In genomic region chr10:97789770-97790397, GRCh38 we compare ENCODE assay signal across 18 cellular contexts. TPM values are rescaled to one million over a fixed set of nuclear protein-coding genes. Genes with fewer than 3 reads are reported as not detected.
DNase-seq lines count a peak whose midpoint lies in the region; ATAC-seq, FAIRE-seq and TF ChIP-seq lines count a peak whose summit lies in the region.
"Had no signal": no experiment of that assay in that cellular context is flagged by ENCODE, and none has a peak within 500 bp of the region (broad histone marks: within the 10 kb centered on the region; RNA-seq: fewer than 3 reads in every experiment).

No MANE protein-coding gene starts in this region.

- H3K27ac ChIP-seq in HepG2 (ENCODE audit: extremely low read length, insufficient read depth, low read length) (no peak overlapping the region), right lobe of liver (no peak overlapping the region), pancreas (peak overlapping the region; percentile 70 to 88 (median 78))
- H3K27ac ChIP-seq: BLaER1 treated with 17β-estradiol and CSF1 and Interleukin-3, amounts not matched to agents 10 nM and 100 nM had no signal

- no TSS peak for BruUV-seq in HepG2 (replicated peaks; lab: Mats Ljungman, UMichigan)

- H3K4me1 ChIP-seq in HepG2 (ENCODE audit: insufficient read depth, low read length) = peaks cover 35% of the 10 kb centered on the region
- no peaks in the 10 kb centered on the region for H3K4me1 ChIP-seq in right lobe of liver
- peaks cover 28 to 49% (median 34%) of the 10 kb centered on the region in 3 donors for H3K4me1 ChIP-seq in pancreas

- no peak overlapping the region for H3K27ac Mint-ChIP-seq in endothelial cell (ENCODE audit: unreplicated experiment)
- no peak overlapping the region for H3K27ac Mint-ChIP-seq in activated CD4-positive, alpha-beta T cell treated with anti-CD3 and anti-CD28 coated beads, Interleukin-2, amount 10 ng/mL, durations not matched to agents 7 days and 5 days
- H3K27ac Mint-ChIP-seq: CD4-positive, CD25-positive, alpha-beta regulatory T cell had no signal

- ATAC-seq in HepG2 (no peak), right lobe of liver (no peak), pancreas (no peak)
- ATAC-seq: GM12878 had no signal

- POLR2A ChIA-PET in HepG2 (lab: Yijun Ruan, JAX) = no interaction called here
- POLR2A ChIA-PET in activated CD4-positive, alpha-beta T cell treated with anti-CD3 and anti-CD28 coated beads, Interleukin-2, amount 10 ng/mL, durations not matched to agents 7 days and 5 days (lab: Charles Lee) = no interaction called here

- intact Hi-C loops in HepG2 (cut with micrococcal nuclease; ENCODE audit: unreplicated experiment) = loop anchor here (2.0 to 10.0 kb wide), 2 partner anchors 31 to 255 kb away; no protein-coding TSS in a partner anchor
- intact Hi-C loops in right lobe of liver (cut with DNase I) = loop anchor here in 1 of 2 donors (5.0 kb wide), 1 partner anchor 77 kb away; no protein-coding TSS in a partner anchor
- intact Hi-C loops in pancreas (cut with DNase I) = loop anchor here in 2 of 3 donors (5.0 to 10.0 kb wide), 2 partner anchors 75 to 77 kb away; no protein-coding TSS in a partner anchor

- H3K9ac ChIP-seq in HepG2 (ENCODE audit: insufficient read depth, low read depth, low read length) = no peak overlapping the region
- H3K9ac ChIP-seq: BLaER1 treated with 17β-estradiol and CSF1 and Interleukin-3, amounts not matched to agents 10 nM and 100 nM had no signal

- H3K36me3 Mint-ChIP-seq in endothelial cell (ENCODE audit: low read depth, unreplicated experiment) = no peaks in the 10 kb centered on the region
- H3K36me3 Mint-ChIP-seq in activated CD4-positive, alpha-beta T cell treated with anti-CD3 and anti-CD28 coated beads, Interleukin-2, amount 10 ng/mL, durations not matched to agents 7 days and 5 days (ENCODE audit: low read depth) = no peaks in the 10 kb centered on the region
- H3K36me3 Mint-ChIP-seq: CD4-positive, CD25-positive, alpha-beta regulatory T cell had no signal

- no peaks in the 10 kb centered on the region for H3K79me2 ChIP-seq in HepG2 (ENCODE audit: insufficient read depth, low read length)

- H3K4me1 Mint-ChIP-seq in endothelial cell (ENCODE audit: unreplicated experiment) = no peaks in the 10 kb centered on the region
- peaks cover 13% of the 10 kb centered on the region for H3K4me1 Mint-ChIP-seq in activated CD4-positive, alpha-beta T cell treated with anti-CD3 and anti-CD28 coated beads, Interleukin-2, amount 10 ng/mL, durations not matched to agents 7 days and 5 days

- TF ChIP-seq EP300 in HepG2 (IDR thresholded peaks at IDR 0.05; ENCODE audit: low read depth in 2 of 2, low read length in 2 of 2) (no peak), HepG2 (CRISPR knock-in tag; IDR thresholded peaks at IDR 0.05; ENCODE audit: borderline replicate concordance) (no peak)

- H3K27me3 ChIP-seq in HepG2 (ENCODE audit: control insufficient read depth in 1 of 2, insufficient read depth in 2 of 2, low read length in 2 of 2) (peaks cover 2 to 8% of the 10 kb centered on the region in 2 experiments; a peak in 2 of 5 replicates), right lobe of liver (no peaks in the 10 kb centered on the region), pancreas (no peaks in the 10 kb centered on the region)
- H3K27me3 ChIP-seq: BLaER1 treated with 17β-estradiol and CSF1 and Interleukin-3, amounts not matched to agents 10 nM and 100 nM had no signal

- 0 out of 2 replicates have a peak, but pooled peaks cover 3% of the 10 kb centered on the region for H4K20me1 ChIP-seq in HepG2 (ENCODE audit: insufficient read depth, low read length)

- no peak for DNase-seq in HepG2 (ENCODE audit: low spot score)
- DNase-seq in right lobe of liver = no peak
- no peak for DNase-seq in endothelial cell (ENCODE audit: low spot score)
- DNase-seq in pancreas = peak in 1 of 6 donors; percentile 28
- no peak for DNase-seq in activated CD4-positive, alpha-beta T cell treated with anti-CD3 and anti-CD28 coated beads, Interleukin-2, amount 10 ng/mL, durations not matched to agents 7 days and 5 days
- no peak for DNase-seq in dedifferentiated amniotic fluid mesenchymal stem cell (ENCODE audit: extremely low spot score)
- DNase-seq in Kasumi-1 (lab: John Stamatoyannopoulos, UW) = no peak
- DNase-seq: ACHN; CD4-positive, CD25-positive, alpha-beta regulatory T cell; DMS79; HCEC 1CT; IMR-90 had no signal

- no peak overlapping the region for H2AFZ ChIP-seq in HepG2 (ENCODE audit: low read length)

- in situ Hi-C loops in HepG2 (cut with HindIII; ENCODE audit: extremely low pct_ligation_motif_present, low pct_unique_long_range_greater_than_20kb) = loop anchor here (5.0 kb wide), 2 partner anchors 33 to 77 kb away; no protein-coding TSS in a partner anchor

- CTCF ChIA-PET in HepG2 (lab: Yijun Ruan, JAX; ENCODE audit: low intra/inter-chr PET ratio, low total read pairs) = no interaction called here
- CTCF ChIA-PET in activated CD4-positive, alpha-beta T cell treated with anti-CD3 and anti-CD28 coated beads, Interleukin-2, amount 10 ng/mL, durations not matched to agents 7 days and 5 days (lab: Charles Lee) = no interaction called here

- peaks cover 4% of the 10 kb centered on the region for H3K27me3 Mint-ChIP-seq in endothelial cell (ENCODE audit: unreplicated experiment)
- H3K27me3 Mint-ChIP-seq in activated CD4-positive, alpha-beta T cell treated with anti-CD3 and anti-CD28 coated beads, Interleukin-2, amount 10 ng/mL, durations not matched to agents 7 days and 5 days = peaks cover 3% of the 10 kb centered on the region

- FAIRE-seq in HepG2 (lab: Jason Lieb, UNC) (no peak), pancreas (lab: Jason Lieb, UNC) (no peak)
- FAIRE-seq: GM12878, GM18507 had no signal

- no peak for TF ChIP-seq RAD21 in HepG2 (CRISPR knock-in tag; IDR thresholded peaks at IDR 0.05)

- H3K4me3 ChIP-seq in HepG2 (replicated peaks in 1 of 3; ENCODE audit: insufficient read depth in 1 of 3, low read depth in 2 of 3, low read length in 3 of 3) (no peak overlapping the region), right lobe of liver (no peak overlapping the region), pancreas (peak overlapping the region in 2 of 4 donors; percentile 49 to 50)
- H3K4me3 ChIP-seq: BLaER1 treated with 17β-estradiol and CSF1 and Interleukin-3, amounts not matched to agents 10 nM and 100 nM; GM12878 had no signal

- TF ChIP-seq POLR2A in HepG2 (IDR thresholded peaks at IDR 0.05; ENCODE audit: insufficient read depth in 1 of 2, low read depth in 2 of 2, low read length in 2 of 2) (no peak), right lobe of liver (IDR thresholded peaks at IDR 0.05) (no peak)

- H3K36me3 ChIP-seq in HepG2 (replicated peaks in 1 of 2; ENCODE audit: control insufficient read depth in 1 of 2, insufficient read depth in 2 of 2, low read length in 2 of 2) (no peaks in the 10 kb centered on the region), right lobe of liver (no peaks in the 10 kb centered on the region), pancreas (no peaks in the 10 kb centered on the region)
- H3K36me3 ChIP-seq: BLaER1 treated with 17β-estradiol and CSF1 and Interleukin-3, amounts not matched to agents 10 nM and 100 nM had no signal

- peak overlapping the region; percentile 15 for H3K4me3 Mint-ChIP-seq in endothelial cell (ENCODE audit: unreplicated experiment)
- no peak overlapping the region for H3K4me3 Mint-ChIP-seq in activated CD4-positive, alpha-beta T cell treated with anti-CD3 and anti-CD28 coated beads, Interleukin-2, amount 10 ng/mL, durations not matched to agents 7 days and 5 days
- H3K4me3 Mint-ChIP-seq: CD4-positive, CD25-positive, alpha-beta regulatory T cell had no signal

- H3K4me2 ChIP-seq in HepG2 (ENCODE audit: low read depth, low read length) = no peak overlapping the region

- no peaks in the 10 kb centered on the region for H3K9me3 Mint-ChIP-seq in endothelial cell (ENCODE audit: unreplicated experiment)
- H3K9me3 Mint-ChIP-seq in activated CD4-positive, alpha-beta T cell treated with anti-CD3 and anti-CD28 coated beads, Interleukin-2, amount 10 ng/mL, durations not matched to agents 7 days and 5 days = no peaks in the 10 kb centered on the region

- H3K9me3 ChIP-seq in HepG2 (ENCODE audit: low read length) = no peaks in the 10 kb centered on the region
- no peaks in the 10 kb centered on the region for H3K9me3 ChIP-seq in right lobe of liver
- no peaks in the 10 kb centered on the region for H3K9me3 ChIP-seq in pancreas
- H3K9me3 ChIP-seq: BLaER1 treated with 17β-estradiol and CSF1 and Interleukin-3, amounts not matched to agents 10 nM and 100 nM had no signal

- no peak for TF ChIP-seq CTCF in HepG2 (CRISPR knock-in tag; IDR thresholded peaks at IDR 0.05)
- no peak for TF ChIP-seq CTCF in right lobe of liver (IDR thresholded peaks at IDR 0.05)
- TF ChIP-seq CTCF in endothelial cell (IDR thresholded peaks at IDR 0.05; ENCODE audit: unreplicated experiment) = no peak
- TF ChIP-seq CTCF in pancreas (IDR thresholded peaks at IDR 0.05) = no peak

- 19% methylated on average over 3 of the region's 6 CpGs for WGBS in HepG2 (ENCODE audit: low lambda C conversion rate)
- WGBS in right lobe of liver (ENCODE audit: insufficient coverage, low coverage, low lambda C conversion rate, missing lambda C conversion rate) = 45% methylated on average over 3 of the region's 6 CpGs
- 25 to 37% methylated on average over 6 of the region's 6 CpGs for WGBS in pancreas, 2 donors

RNA-seq across cellular contexts. Expression of gene SFRP5, which starts 18.1 kb away (rescaled TPM):
- total RNA-seq in HepG2 (2016; rRNA removed; fragmentation: Illumina TruSeq; extraction: Trizol) (0.83 and 1.7 TPM in 2 replicates), right lobe of liver (1 to 10 TPM; 1.6 to 6.6 (median 4.5) TPM), endothelial cell (ENCODE audit: unreplicated experiment) (3.5 TPM), pancreas (100 to 1,000 TPM in 1 of 6 donors, 10 to 100 TPM in 5; 59.8 to 159 (median 67.7) TPM)
- 0.09 and 0.61 TPM in 2 replicates for total RNA-seq in HepG2 (2016; cell fraction: cytosol; rRNA removed; fragmentation: Illumina TruSeq; extraction: Trizol; ENCODE audit: low read depth)
- 0.89 and 2.0 TPM in 2 replicates for total RNA-seq in HepG2 (2016; cell fraction: insoluble cytoplasmic fraction; rRNA removed; fragmentation: Illumina TruSeq; extraction: Trizol)
- 1.0 and 1.9 TPM in 2 replicates for total RNA-seq in HepG2 (2016; cell fraction: membrane; rRNA removed; fragmentation: Illumina TruSeq; extraction: Trizol)
- 1.2 and 1.3 TPM in 2 replicates for total RNA-seq in HepG2 (2016; cell fraction: nucleus; rRNA removed; fragmentation: Illumina TruSeq; extraction: Trizol)
- polyA plus RNA-seq in HepG2 (2011; rRNA removed) (0.16 and 0.32 TPM in 2 replicates), pancreas (100 to 1,000 TPM; 148 to 180 TPM)
- 0.19 and 0.67 TPM in 2 replicates for polyA plus RNA-seq in HepG2 (2011; cell fraction: cytosol; rRNA removed)
- polyA plus RNA-seq in HepG2 (2011; cell fraction: nucleus; rRNA removed) = 0.27 TPM in 1 of 2 replicates, not detected in the other
- polyA plus RNA-seq in HepG2 (2012) = 0.07 and 0.08 TPM in 2 replicates
- 0.59 and 0.68 TPM in 2 replicates for polyA plus RNA-seq in HepG2 (2016; cell fraction: cytosol; fragmentation: Illumina TruSeq; extraction: Trizol; ENCODE audit: low read depth)
- 1.1 and 1.2 TPM in 2 replicates for polyA plus RNA-seq in HepG2 (2016; cell fraction: insoluble cytoplasmic fraction; fragmentation: Illumina TruSeq; extraction: Trizol; ENCODE audit: low read depth)
- polyA plus RNA-seq in HepG2 (2016; cell fraction: membrane; fragmentation: Illumina TruSeq; extraction: Trizol; ENCODE audit: low read depth) = 0.91 and 1.5 TPM in 2 replicates
- 2.7 and 3.2 TPM in 2 replicates for polyA plus RNA-seq in HepG2 (2016; cell fraction: nucleus; fragmentation: Illumina TruSeq; extraction: Trizol; ENCODE audit: insufficient read depth, low read depth)
- polyA minus RNA-seq in HepG2 (2011; rRNA and poly(A)+ RNA removed; ENCODE audit: low replicate concordance) = 0.76 TPM in 1 of 2 replicates, not detected in the other
- 0.79 TPM in 1 of 2 replicates, not detected in the other for polyA minus RNA-seq in HepG2 (2011; cell fraction: cytosol; rRNA and poly(A)+ RNA removed)
- not detected in 2 replicates for polyA minus RNA-seq in HepG2 (2011; cell fraction: nucleus; rRNA and poly(A)+ RNA removed)
- total RNA-seq in activated CD4-positive, alpha-beta T cell treated with anti-CD3 and anti-CD28 coated beads, Interleukin-2, amount 10 ng/mL, durations not matched to agents 7 days and 5 days = not detected
- total RNA-seq: A172; CD4-positive, CD25-positive, alpha-beta regulatory T cell; G401; GM12878; H4; IMR-90 had no signal
- polyA plus RNA-seq: GM12878, IMR-90 had no signal

RNA-seq across cellular contexts. Expression of gene ZFYVE27, which starts 53.0 kb away (rescaled TPM):
- total RNA-seq in HepG2 (2016; rRNA removed; fragmentation: Illumina TruSeq; extraction: Trizol) = 6.1 and 19.7 TPM in 2 replicates
- total RNA-seq in HepG2 (2016; cell fraction: cytosol; rRNA removed; fragmentation: Illumina TruSeq; extraction: Trizol; ENCODE audit: low read depth) = 2.8 and 3.8 TPM in 2 replicates
- total RNA-seq in HepG2 (2016; cell fraction: insoluble cytoplasmic fraction; rRNA removed; fragmentation: Illumina TruSeq; extraction: Trizol) = 5.8 and 20.5 TPM in 2 replicates
- 4.5 and 6.1 TPM in 2 replicates for total RNA-seq in HepG2 (2016; cell fraction: membrane; rRNA removed; fragmentation: Illumina TruSeq; extraction: Trizol)
- 36.5 and 37.6 TPM in 2 replicates for total RNA-seq in HepG2 (2016; cell fraction: nucleus; rRNA removed; fragmentation: Illumina TruSeq; extraction: Trizol)
- polyA plus RNA-seq in HepG2 (2011; rRNA removed) = 20.5 and 26.9 TPM in 2 replicates
- 11.3 and 12.9 TPM in 2 replicates for polyA plus RNA-seq in HepG2 (2011; cell fraction: cytosol; rRNA removed)
- 107 and 112 TPM in 2 replicates for polyA plus RNA-seq in HepG2 (2011; cell fraction: nucleus; rRNA removed)
- polyA plus RNA-seq in HepG2 (2012) = 13.0 and 18.5 TPM in 2 replicates
- 0.68 and 0.92 TPM in 2 replicates for polyA plus RNA-seq in HepG2 (2016; cell fraction: cytosol; fragmentation: Illumina TruSeq; extraction: Trizol; ENCODE audit: low read depth)
- 4.2 and 4.9 TPM in 2 replicates for polyA plus RNA-seq in HepG2 (2016; cell fraction: insoluble cytoplasmic fraction; fragmentation: Illumina TruSeq; extraction: Trizol; ENCODE audit: low read depth)
- polyA plus RNA-seq in HepG2 (2016; cell fraction: membrane; fragmentation: Illumina TruSeq; extraction: Trizol; ENCODE audit: low read depth) = 1.7 and 2.1 TPM in 2 replicates
- 50.1 and 57.5 TPM in 2 replicates for polyA plus RNA-seq in HepG2 (2016; cell fraction: nucleus; fragmentation: Illumina TruSeq; extraction: Trizol; ENCODE audit: insufficient read depth, low read depth)
- 26.7 and 43.3 TPM in 2 replicates for polyA minus RNA-seq in HepG2 (2011; rRNA and poly(A)+ RNA removed; ENCODE audit: low replicate concordance)
- polyA minus RNA-seq in HepG2 (2011; cell fraction: cytosol; rRNA and poly(A)+ RNA removed) = 6.0 and 6.5 TPM in 2 replicates
- polyA minus RNA-seq in HepG2 (2011; cell fraction: nucleus; rRNA and poly(A)+ RNA removed) = 45.2 and 45.3 TPM in 2 replicates
- 10 to 100 TPM in 5 of 6 experiments, 1 to 10 TPM in 1; 9.2 to 19.3 (median 12.6) TPM for total RNA-seq in right lobe of liver
- 19.2 TPM for total RNA-seq in endothelial cell (ENCODE audit: unreplicated experiment)
- 10 to 100 TPM; 11.9 to 23.6 (median 14.3) TPM for total RNA-seq in pancreas
- polyA plus RNA-seq in pancreas = 10 to 100 TPM; 22.3 to 34.9 TPM
- total RNA-seq in activated CD4-positive, alpha-beta T cell treated with anti-CD3 and anti-CD28 coated beads, Interleukin-2, amount 10 ng/mL, durations not matched to agents 7 days and 5 days = 10 to 100 TPM; 23.9 to 31.9 TPM

RNA-seq across cellular contexts. Expression of gene GOLGA7B, which starts 59.8 kb away (rescaled TPM):
- total RNA-seq in HepG2 (2016; rRNA removed; fragmentation: Illumina TruSeq; extraction: Trizol) (not detected in 2 replicates), right lobe of liver (under 1 TPM; 0.06 to 0.28 (median 0.14) TPM), endothelial cell (ENCODE audit: unreplicated experiment) (2.5 TPM), pancreas (1 to 10 TPM; 2.0 to 7.8 (median 3.4) TPM)
- not detected in 2 replicates for total RNA-seq in HepG2 (2016; cell fraction: cytosol; rRNA removed; fragmentation: Illumina TruSeq; extraction: Trizol; ENCODE audit: low read depth)
- not detected in 2 replicates for total RNA-seq in HepG2 (2016; cell fraction: insoluble cytoplasmic fraction; rRNA removed; fragmentation: Illumina TruSeq; extraction: Trizol)
- total RNA-seq in HepG2 (2016; cell fraction: membrane; rRNA removed; fragmentation: Illumina TruSeq; extraction: Trizol) = not detected in 2 replicates
- total RNA-seq in HepG2 (2016; cell fraction: nucleus; rRNA removed; fragmentation: Illumina TruSeq; extraction: Trizol) = not detected in 2 replicates
- polyA plus RNA-seq in HepG2 (2011; rRNA removed) (not detected in 2 replicates), pancreas (10 to 100 TPM; 18.7 to 38.7 TPM)
- polyA plus RNA-seq in HepG2 (2011; cell fraction: cytosol; rRNA removed) = 0.01 TPM in 2 replicates
- polyA plus RNA-seq in HepG2 (2011; cell fraction: nucleus; rRNA removed) = 0.05 and 0.07 TPM in 2 replicates
- polyA plus RNA-seq in HepG2 (2012) = 0.11 TPM in 1 of 2 replicates, not detected in the other
- not detected in 2 replicates for polyA plus RNA-seq in HepG2 (2016; cell fraction: cytosol; fragmentation: Illumina TruSeq; extraction: Trizol; ENCODE audit: low read depth)
- polyA plus RNA-seq in HepG2 (2016; cell fraction: insoluble cytoplasmic fraction; fragmentation: Illumina TruSeq; extraction: Trizol; ENCODE audit: low read depth) = not detected in 2 replicates
- not detected in 2 replicates for polyA plus RNA-seq in HepG2 (2016; cell fraction: membrane; fragmentation: Illumina TruSeq; extraction: Trizol; ENCODE audit: low read depth)
- polyA plus RNA-seq in HepG2 (2016; cell fraction: nucleus; fragmentation: Illumina TruSeq; extraction: Trizol; ENCODE audit: insufficient read depth, low read depth) = not detected in 2 replicates
- not detected in 2 replicates for polyA minus RNA-seq in HepG2 (2011; rRNA and poly(A)+ RNA removed; ENCODE audit: low replicate concordance)
- not detected in 2 replicates for polyA minus RNA-seq in HepG2 (2011; cell fraction: cytosol; rRNA and poly(A)+ RNA removed)
- not detected in 2 replicates for polyA minus RNA-seq in HepG2 (2011; cell fraction: nucleus; rRNA and poly(A)+ RNA removed)
- 10 to 100 TPM; 12.2 to 12.6 TPM for total RNA-seq in activated CD4-positive, alpha-beta T cell treated with anti-CD3 and anti-CD28 coated beads, Interleukin-2, amount 10 ng/mL, durations not matched to agents 7 days and 5 days
- total RNA-seq: G401, GM12878, IMR-90 had no signal
- polyA plus RNA-seq: IMR-90 had no signal

Comparison
In these comparisons a context has a peak if more than half of its experiments do, and no peak if none do; other contexts are left out.
1. H3K27ac ChIP-seq: peak in pancreas (4 of 4); none in HepG2 (single experiment) and right lobe of liver (0 of 3).
2. RNA of gene SFRP5, which starts 18.1 kb away (total RNA-seq): 59.8 to 159 TPM in pancreas; 1.6 to 6.6 TPM in right lobe of liver, 3.5 TPM in endothelial cell (single experiment), 0.09 to 2.0 TPM in HepG2 and not detected in activated CD4-positive, alpha-beta T cell treated with anti-CD3 and anti-CD28 coated beads, Interleukin-2, amount 10 ng/mL, durations not matched to agents 7 days and 5 days; every median in the first group is over 4 times any median in the second.